ENCODE assay signal across 10 cellular contexts in the genomic region with DNA sequence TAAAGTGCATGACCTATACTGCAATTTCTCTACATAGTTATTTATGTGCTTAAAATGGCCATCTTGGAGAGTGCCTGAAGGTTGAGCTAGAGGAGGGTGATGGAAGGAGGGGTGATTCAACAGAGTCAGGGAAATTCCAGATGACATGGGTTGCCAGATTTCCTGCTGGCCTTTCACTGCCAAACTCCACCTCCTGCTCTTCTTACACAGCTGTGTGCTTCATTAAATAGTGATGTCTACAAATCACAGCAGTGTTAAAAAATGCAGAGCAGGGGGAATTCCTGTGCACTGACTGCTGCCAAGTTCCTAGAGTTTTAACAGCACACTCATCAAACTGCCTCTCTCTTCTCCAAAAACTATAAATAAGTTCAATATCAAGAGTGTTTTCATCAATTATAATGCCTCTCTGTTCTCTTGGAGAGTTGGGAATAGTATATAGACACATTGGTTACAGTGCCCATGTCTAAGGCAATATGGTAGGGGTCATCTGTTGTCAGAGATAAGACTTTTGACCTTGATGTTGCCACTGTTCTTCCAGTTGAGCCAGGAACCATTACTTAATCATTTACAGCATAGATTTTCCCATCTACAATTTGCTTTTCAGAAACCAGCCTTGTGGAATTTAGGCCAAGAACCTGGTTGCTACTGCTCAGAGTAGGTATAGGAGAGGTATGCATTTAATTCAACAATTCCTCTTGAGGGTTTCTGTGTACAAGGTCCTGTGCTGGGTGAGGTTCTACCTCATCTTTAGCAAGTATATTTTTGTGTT.
DNase-seq lines count a peak whose midpoint lies in the region; ATAC-seq, FAIRE-seq and TF ChIP-seq lines count a peak whose summit lies in the region.
"Had no signal": no experiment of that assay in that cellular context is flagged by ENCODE, and none has a peak within 500 bp of the region (broad histone marks: within the 10 kb centered on the region; RNA-seq: fewer than 3 reads in every experiment).

No MANE protein-coding gene starts in this region.

- H3K27me3 ChIP-seq in IMR-90 (ENCODE audit: control insufficient read depth, insufficient read depth, low read length) (no peaks in the 10 kb centered on the region), endothelial cell of umbilical vein (ENCODE audit: control insufficient read depth in 2 of 2, insufficient read depth in 2 of 2, low read length in 2 of 2) (no peaks in the 10 kb centered on the region), dorsolateral prefrontal cortex (peaks cover 0 to 22% (median 0%) of the 10 kb centered on the region in 45 donors)

- no peak overlapping the region; the same call in 1 of the 3 replicates for H2BK15ac ChIP-seq in IMR-90 (ENCODE audit: low read depth, low read length)

- TF ChIP-seq RAD21 in IMR-90 (IDR thresholded peaks at IDR 0.05; ENCODE audit: low read length) = no peak

- H3K36me3 ChIP-seq in IMR-90 (ENCODE audit: control insufficient read depth, insufficient read depth, low read length) (no peaks in the 10 kb centered on the region), endothelial cell of umbilical vein (ENCODE audit: control insufficient read depth in 2 of 2, extremely low read depth in 1 of 2, insufficient read depth in 2 of 2, low read length in 2 of 2) (no peaks in the 10 kb centered on the region)

- H2BK20ac ChIP-seq in IMR-90 (ENCODE audit: low read depth, low read length) = peak overlapping the region; percentile 74; the same call in 1 of the 2 replicates

- dilution Hi-C loops in IMR-90 (cut with HindIII; ENCODE audit: low sequenced_read_pairs, unreplicated experiment) = no loop called here
- dilution Hi-C loops in endothelial cell of umbilical vein (cut with MboI; ENCODE audit: extremely low pct_ligation_motif_present, low sequenced_read_pairs) = no loop called here

- intact Hi-C loops in IMR-90 (cut with micrococcal nuclease) = no loop called here
- intact Hi-C loops in endothelial cell of umbilical vein (cut with micrococcal nuclease) = no loop called here
- intact Hi-C loops in dorsolateral prefrontal cortex (cut with DNase I) = no loop called here

- in situ Hi-C loops in IMR-90 (cut with MboI; ENCODE audit: low sequenced_read_pairs) = no loop called here

- H3K23ac ChIP-seq in IMR-90 (ENCODE audit: low read depth, low read length) = no peak overlapping the region

- TF ChIP-seq CTCF in IMR-90 (conservative IDR thresholded peaks at IDR 0.05; ENCODE audit: low read depth, low read length) = no peak
- no peak for TF ChIP-seq CTCF in endothelial cell of umbilical vein (IDR thresholded peaks at IDR 0.05; ENCODE audit: extremely low read depth in 1 of 2, insufficient read depth in 1 of 2, low read depth in 1 of 2, low read length in 2 of 2)
- TF ChIP-seq CTCF in dorsolateral prefrontal cortex (IDR thresholded peaks at IDR 0.05 in 54 of 56, conservative IDR thresholded peaks at IDR 0.05 in 2 of 56; ENCODE audit: low read depth in 1 of 56, partially characterized antibody in 56 of 56) = no peak

- peak overlapping the region; percentile 20; the same call in 1 of the 2 replicates for H3K14ac ChIP-seq in IMR-90 (replicated peaks; ENCODE audit: low read depth, low read length)

- no peak overlapping the region for H2AK9ac ChIP-seq in IMR-90 (replicated peaks; ENCODE audit: low read depth, low read length, poor library complexity)

- H3K4ac ChIP-seq in IMR-90 (ENCODE audit: low read depth, low read length) = peak overlapping the region; percentile 35; the same call in 1 of the 2 replicates

- no peak overlapping the region for H4K5ac ChIP-seq in IMR-90 (ENCODE audit: low read depth, low read length)

- H3K4me2 ChIP-seq in IMR-90 (ENCODE audit: low read depth, low read length) = no peak overlapping the region
- peak overlapping the region; percentile 28 for H3K4me2 ChIP-seq in endothelial cell of umbilical vein (ENCODE audit: insufficient read depth, low read length)

- H2AK5ac ChIP-seq in IMR-90 (ENCODE audit: low read depth, low read length) = peak overlapping the region; percentile 42; the same call in 1 of the 2 replicates

- peak overlapping the region; percentile 11; the same call in 1 of the 2 replicates for H4K91ac ChIP-seq in IMR-90 (ENCODE audit: insufficient read depth, low read depth, low read length)

- H4K20me1 ChIP-seq in IMR-90 (ENCODE audit: insufficient read depth, low read length) = no peaks in the 10 kb centered on the region; the same call in 1 of the 2 replicates
- H4K20me1 ChIP-seq in endothelial cell of umbilical vein (replicated peaks; ENCODE audit: control insufficient read depth, extremely low read depth, insufficient read depth, low read length) = no peaks in the 10 kb centered on the region

- no peaks in the 10 kb centered on the region for H3K79me2 ChIP-seq in endothelial cell of umbilical vein (ENCODE audit: control insufficient read depth, insufficient read depth, low read length)

- peak overlapping the region; percentile 72 for H2BK5ac ChIP-seq in IMR-90 (ENCODE audit: low read depth, low read length, poor library complexity, severe bottlenecking)

- H3K4me3 ChIP-seq in IMR-90 (ENCODE audit: insufficient read depth, low read depth, low read length) (no peak overlapping the region), endothelial cell of umbilical vein (replicated peaks in 1 of 3; ENCODE audit: insufficient read depth in 1 of 3, low read depth in 1 of 3, low read length in 3 of 3) (no peak overlapping the region), dorsolateral prefrontal cortex (no peak overlapping the region)
- H3K4me3 ChIP-seq: skin epidermis had no signal

- DNase-seq in DMS53 (lab: John Stamatoyannopoulos, UW) (peak; percentile 32), DMS53 treated with DMSO at 0.1 percent for 48 hours (lab: John Stamatoyannopoulos, UW; ENCODE audit: unreplicated experiment) (no peak), IMR-90 (peak; percentile 99), endothelial cell of umbilical vein (ENCODE audit: low read depth, low spot score) (peak; percentile 95), pulmonary artery endothelial cell (ENCODE audit: low read depth, low spot score) (peak; percentile 74), DMS153 treated with DMSO at 0.1 percent for 48 hours (lab: John Stamatoyannopoulos, UW; ENCODE audit: unreplicated experiment) (no peak), dorsolateral prefrontal cortex (no peak)
- DNase-seq in stimulated activated CD4-positive, alpha-beta T cell treated with anti-CD3 and anti-CD28 coated beads, Interleukin-4, amount 100 ng/mL, for 1 hour = no peak

- H3K79me1 ChIP-seq in IMR-90 (ENCODE audit: low read depth in 1 of 2, low read length in 2 of 2) = no peaks in the 10 kb centered on the region

- BruUV-seq in IMR-90 (replicated peaks; lab: Mats Ljungman, UMichigan) (no TSS peak), endothelial cell of umbilical vein (replicated peaks; lab: Mats Ljungman, UMichigan) (no TSS peak)

- H3K56ac ChIP-seq in IMR-90 (ENCODE audit: extremely low read depth, insufficient read depth, low read length) = no peak overlapping the region

- H2BK120ac ChIP-seq in IMR-90 (ENCODE audit: low read depth, low read length) = peak overlapping the region; percentile 45; the same call in 1 of the 2 replicates

- no peaks in the 10 kb centered on the region for H3K9me3 ChIP-seq in IMR-90 (ENCODE audit: control insufficient read depth, insufficient read depth, low read length)
- H3K9me3 ChIP-seq in endothelial cell of umbilical vein (replicated peaks; ENCODE audit: control insufficient read depth, insufficient read depth, low read length) = no peaks in the 10 kb centered on the region

- POLR2A ChIA-PET in IMR-90 (lab: Charles Lee; ENCODE audit: unreplicated experiment) (no interaction called here), endothelial cell of umbilical vein (lab: Charles Lee) (interaction anchor here (0.8 kb wide), 1 partner anchor 25 kb away, joined by 7 read pairs; no protein-coding TSS in a partner anchor)

- H4K8ac ChIP-seq in IMR-90 (ENCODE audit: low read depth in 2 of 2, low read length in 2 of 2) = peak overlapping the region in 1 of 2 experiments; percentile 27; a peak in 2 of 4 replicates

- CTCF ChIA-PET in IMR-90 (lab: Yijun Ruan, JAX) = no interaction called here
- CTCF ChIA-PET in endothelial cell of umbilical vein (lab: Charles Lee) = interaction anchor here (0.5 to 2.5 kb wide), 11 partner anchors 9 to 524 kb away, joined by 3 to 16 read pairs (median 5); no protein-coding TSS in a partner anchor

- no peak overlapping the region for H3K27ac ChIP-seq in IMR-90 (ENCODE audit: insufficient read depth, low read length)
- peak overlapping the region; percentile 57 for H3K27ac ChIP-seq in endothelial cell of umbilical vein (ENCODE audit: insufficient read depth, low read depth, low read length)
- no peak overlapping the region for H3K27ac ChIP-seq in dorsolateral prefrontal cortex

- peaks cover 2% of the 10 kb centered on the region for H3K9me1 ChIP-seq in IMR-90 (ENCODE audit: insufficient read depth, low read length)
- H3K9me1 ChIP-seq in endothelial cell of umbilical vein (replicated peaks; ENCODE audit: control insufficient read depth, extremely low read depth, insufficient read depth, low read length) = no peaks in the 10 kb centered on the region

- H3K4me1 ChIP-seq in IMR-90 (ENCODE audit: control insufficient read depth, insufficient read depth, low read length) = peaks cover 9% of the 10 kb centered on the region
- peaks cover 22% of the 10 kb centered on the region for H3K4me1 ChIP-seq in endothelial cell of umbilical vein (ENCODE audit: control insufficient read depth, extremely low read depth, insufficient read depth, low read length)

- no peak overlapping the region for H2AFZ ChIP-seq in IMR-90 (replicated peaks; ENCODE audit: low read length, poor library complexity)
- peak overlapping the region; percentile 12 for H2AFZ ChIP-seq in endothelial cell of umbilical vein (ENCODE audit: low read depth, low read length)

- ATAC-seq in IMR-90 (ENCODE audit: low read depth) = peak; percentile 94

- peak; percentile 91 for FAIRE-seq in endothelial cell of umbilical vein (lab: Jason Lieb, UNC)
- FAIRE-seq: A204.1 had no signal

- no peak overlapping the region; the same call in 1 of the 2 replicates for H3K18ac ChIP-seq in IMR-90 (ENCODE audit: low read depth, low read length)

- no peak for TF ChIP-seq POLR2A in IMR-90 (IDR thresholded peaks at IDR 0.05; ENCODE audit: low read depth, low read length)
- no peak for TF ChIP-seq POLR2A in endothelial cell of umbilical vein (IDR thresholded peaks at IDR 0.05; ENCODE audit: low read depth, low read length)

- H3K9ac ChIP-seq in IMR-90 (ENCODE audit: low read depth, low read length) (no peak overlapping the region), endothelial cell of umbilical vein (replicated peaks; ENCODE audit: extremely low read depth, insufficient read depth, low read length) (no peak overlapping the region)

TF ChIP-seq in IMR-90, 13 proteins besides CTCF, POLR2A, EP300 and RAD21 (continues in another document):
- TF ChIP-seq RCOR1 (IDR thresholded peaks at IDR 0.05; ENCODE audit: insufficient replicate concordance, low read length) (peak; percentile 50), CEBPB (IDR thresholded peaks at IDR 0.05; ENCODE audit: low read depth, low read length) (peak; percentile 53)

TF ChIP-seq in endothelial cell of umbilical vein, 7 proteins besides CTCF, POLR2A, EP300 and RAD21 (continues in another document):
- TF ChIP-seq FOS (IDR thresholded peaks at IDR 0.05; ENCODE audit: borderline replicate concordance, insufficient read depth, low read length) = peak; percentile 75

Comparison
In these comparisons a context has a peak if more than half of its experiments do, and no peak if none do; other contexts are left out.
1. DNase-seq: peak in DMS53 (single experiment), IMR-90 (single experiment), endothelial cell of umbilical vein (single experiment) and pulmonary artery endothelial cell (single experiment); none in DMS53 treated with DMSO at 0.1 percent for 48 hours (single experiment), DMS153 treated with DMSO at 0.1 percent for 48 hours (single experiment), stimulated activated CD4-positive, alpha-beta T cell treated with anti-CD3 and anti-CD28 coated beads, Interleukin-4, amount 100 ng/mL, for 1 hour (single experiment) and dorsolateral prefrontal cortex (0 of 10).